1 cellular context compared by ENCODE assay signal in the genomic region with DNA sequence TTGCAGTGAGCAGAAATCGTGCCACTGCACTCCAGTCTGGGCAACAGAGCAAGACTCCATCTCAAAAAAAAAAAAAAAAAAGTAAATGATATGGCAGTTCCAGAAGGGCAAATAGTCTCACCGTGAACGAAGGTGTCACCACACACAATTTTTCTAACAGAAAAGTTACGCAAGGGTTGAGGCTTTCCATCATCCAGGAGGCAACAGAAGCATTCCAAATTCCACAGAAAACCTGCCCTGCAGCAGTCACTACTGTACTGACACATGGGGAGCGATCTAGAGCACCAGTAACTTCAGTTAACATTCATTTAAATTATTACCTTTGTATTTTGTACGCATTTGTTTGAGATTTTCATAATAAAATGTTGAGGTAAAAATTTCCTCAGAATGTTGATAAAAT.
TF ChIP-seq lines count a peak whose summit lies in the region.

No MANE protein-coding gene starts in this region.

TF ChIP-seq in HepG2, 621 proteins besides CTCF, POLR2A, EP300 and RAD21 (continued from another document):
- TF ChIP-seq ZNF850 (CRISPR knock-in tag; conservative IDR thresholded peaks at IDR 0.05) (no peak), ZNF672 (CRISPR knock-in tag; IDR thresholded peaks at IDR 0.05) (no peak)
TF ChIP-seq in HepG2: peak in this region for 1.
